16 cellular contexts compared by ENCODE assay signal in the genomic region with DNA sequence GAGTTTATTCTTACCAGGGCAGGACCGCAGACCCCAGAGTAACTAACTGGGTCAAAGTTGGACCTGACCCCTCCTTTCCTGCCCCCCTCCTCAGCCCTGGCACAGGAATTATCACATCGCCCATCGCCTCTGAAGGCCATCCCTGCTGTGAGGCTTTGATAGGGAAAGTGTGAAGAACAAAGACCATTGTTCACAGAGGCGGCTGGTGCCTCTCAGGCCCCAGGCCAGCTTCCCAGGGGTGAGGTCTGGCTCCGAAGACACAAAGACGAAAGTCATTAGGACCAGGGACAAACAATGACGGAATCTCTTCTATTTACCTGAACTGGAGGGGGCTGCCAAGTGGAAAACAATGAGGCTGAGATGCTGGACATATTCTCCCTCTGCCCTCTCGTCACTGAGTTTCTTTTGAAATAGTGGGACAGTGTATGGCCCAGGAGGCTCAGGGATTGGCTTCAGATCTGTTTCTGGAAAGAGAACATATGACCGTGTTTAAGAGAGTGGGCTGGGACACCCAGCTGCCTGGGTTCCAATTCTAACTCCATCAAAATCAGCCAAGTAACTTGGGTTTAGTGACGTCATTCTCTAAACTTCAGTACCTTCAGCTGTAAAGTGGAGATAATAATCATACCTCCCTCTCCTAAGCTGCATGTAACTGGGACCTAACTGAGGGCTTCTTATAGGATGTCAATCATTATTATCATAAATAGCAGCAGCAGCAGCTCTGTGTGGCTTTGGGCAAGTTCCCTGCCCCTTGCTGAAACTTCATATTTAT.
A peak's percentile ranks its signal among the peaks of the same experiment; 100 is the strongest.
DNase-seq lines count a peak whose midpoint lies in the region; ATAC-seq, FAIRE-seq and TF ChIP-seq lines count a peak whose summit lies in the region.
"Had no signal": no experiment of that assay in that cellular context is flagged by ENCODE, and none has a peak within 500 bp of the region (broad histone marks: within the 10 kb centered on the region; RNA-seq: fewer than 3 reads in every experiment).

No MANE protein-coding gene starts in this region.

- no peak overlapping the region for H4K91ac ChIP-seq in H1 (replicated peaks; ENCODE audit: insufficient read length, low read length)

- H3K27ac ChIP-seq in H1 (ENCODE audit: low read depth, low read length) (no peak overlapping the region), left lung (no peak overlapping the region)
- H3K27ac ChIP-seq: SK-N-MC had no signal

- H2AK5ac ChIP-seq in H1 (ENCODE audit: low read depth, low read length) = peak overlapping the region; percentile 100; the same call in 1 of the 2 replicates

- intact Hi-C loops in left lung (cut with DNase I) = no loop called here

- H3K36me3 ChIP-seq in H1 (ENCODE audit: control insufficient read depth in 2 of 4, insufficient read depth in 4 of 4, low read length in 3 of 4) (no peaks in the 10 kb centered on the region; a peak in 1 of 8 replicates), left lung (no peaks in the 10 kb centered on the region)

- H3K4me1 ChIP-seq in H1 (replicated peaks in 1 of 4; ENCODE audit: control insufficient read depth in 3 of 4, insufficient read depth in 4 of 4, low read length in 3 of 4) = peaks cover 12 to 30% (median 24%) of the 10 kb centered on the region in 4 experiments; a peak in 6 of 7 replicates
- H3K4me1 ChIP-seq in left lung = no peaks in the 10 kb centered on the region

- 0 out of 2 replicates have a peak overlapping the region, but pooled peaks have one; percentile 8 for H2BK20ac ChIP-seq in H1 (ENCODE audit: low read length)

- H3K4me2 ChIP-seq in H1 (ENCODE audit: insufficient read depth in 1 of 2, low read depth in 2 of 2, low read length in 2 of 2) = peak overlapping the region; percentile 61 to 62

- H3K23me2 ChIP-seq in H1 (ENCODE audit: low read depth, low read length) = no peaks in the 10 kb centered on the region; the same call in 1 of the 2 replicates

- no peaks in the 10 kb centered on the region for H4K20me1 ChIP-seq in H1 (replicated peaks in 1 of 2; ENCODE audit: control insufficient read depth in 1 of 2, insufficient read depth in 2 of 2, low read length in 2 of 2)

- H3K4me3 Mint-ChIP-seq in type B pancreatic cell = peak overlapping the region; percentile 9
- no peak overlapping the region for H3K4me3 Mint-ChIP-seq in naive thymus-derived CD8-positive, alpha-beta T cell
- H3K4me3 Mint-ChIP-seq: activated CD4-positive, alpha-beta memory T cell treated with anti-CD3 and anti-CD28 coated beads, Interleukin-2, amount 10 ng/mL, durations not matched to agents 7 days and 5 days; activated naive CD4-positive, alpha-beta T cell treated with anti-CD3 and anti-CD28 coated beads, Interleukin-2, amount 10 ng/mL, durations not matched to agents 7 days and 5 days; natural killer cell treated with Interleukin-12 subunit alpha and Interleukin-12 subunit beta and Interleukin-15 and Interleukin-18, amount 100 ng/mL, for 72 hours; stimulated activated memory B cell treated with anti-CD40 and anti-IgM and Interleukin-4, amounts not matched to agents 10 μg/mL and 1 μg/mL and 100 μg/mL, for 72 hours had no signal

- peaks cover 13% of the 10 kb centered on the region for H3K9me3 Mint-ChIP-seq in type B pancreatic cell
- peaks cover 4 to 43% (median 7%) of the 10 kb centered on the region in 9 donors for H3K9me3 Mint-ChIP-seq in naive thymus-derived CD8-positive, alpha-beta T cell

- H3K9me3 ChIP-seq in H1 (ENCODE audit: insufficient read depth in 2 of 2, low read depth in 1 of 2, low read length in 1 of 2) (peaks cover 0 to 4% of the 10 kb centered on the region in 2 experiments; a peak in 3 of 4 replicates), left lung (peaks cover 0 to 6% of the 10 kb centered on the region in 2 donors)
- H3K9me3 ChIP-seq: Caco-2 had no signal

- peak overlapping the region in 2 of 4 experiments; percentile 15 to 43; a peak in 3 of 8 replicates for H3K4me3 ChIP-seq in H1 (ENCODE audit: extremely low read depth in 1 of 4, insufficient read depth in 2 of 4, low read depth in 3 of 4, low read length in 4 of 4)
- H3K4me3 ChIP-seq in left lung = no peak overlapping the region
- H3K4me3 ChIP-seq: SK-N-MC had no signal

- no peak overlapping the region for H3K14ac ChIP-seq in H1 (ENCODE audit: insufficient read length)

- no peaks in the 10 kb centered on the region for H3K79me2 ChIP-seq in H1 (ENCODE audit: control insufficient read depth in 1 of 2, insufficient read depth in 2 of 2, low read length in 2 of 2)

- peak; percentile 6 to 27; a peak in 1 of 4 replicates for TF ChIP-seq RAD21 in H1 (IDR thresholded peaks at IDR 0.05 in 1 of 2, conservative IDR thresholded peaks at IDR 0.05 in 1 of 2; ENCODE audit: low read depth in 2 of 2, low read length in 2 of 2)

- H4K8ac ChIP-seq in H1 (ENCODE audit: extremely low read depth, insufficient read depth, low read length) = no peak overlapping the region

- peak overlapping the region; percentile 10 for H3K27ac Mint-ChIP-seq in type B pancreatic cell
- no peak overlapping the region for H3K27ac Mint-ChIP-seq in naive thymus-derived CD8-positive, alpha-beta T cell
- H3K27ac Mint-ChIP-seq: activated CD4-positive, alpha-beta memory T cell treated with anti-CD3 and anti-CD28 coated beads, Interleukin-2, amount 10 ng/mL, durations not matched to agents 7 days and 5 days; activated naive CD4-positive, alpha-beta T cell treated with anti-CD3 and anti-CD28 coated beads, Interleukin-2, amount 10 ng/mL, durations not matched to agents 7 days and 5 days; natural killer cell treated with Interleukin-12 subunit alpha and Interleukin-12 subunit beta and Interleukin-15 and Interleukin-18, amount 100 ng/mL, for 72 hours; stimulated activated memory B cell treated with anti-CD40 and anti-IgM and Interleukin-4, amounts not matched to agents 10 μg/mL and 1 μg/mL and 100 μg/mL, for 72 hours had no signal

- ATAC-seq in left lung = no peak
- ATAC-seq in naive thymus-derived CD8-positive, alpha-beta T cell = no peak
- ATAC-seq: natural killer cell treated with Interleukin-12 subunit alpha and Interleukin-12 subunit beta and Interleukin-15 and Interleukin-18, amount 100 ng/mL, for 72 hours; stimulated activated memory B cell treated with anti-CD40 and anti-IgM and Interleukin-4, amounts not matched to agents 10 μg/mL and 1 μg/mL and 100 μg/mL, for 72 hours had no signal

- no peak overlapping the region for H2AFZ ChIP-seq in H1 (ENCODE audit: low read length)

- H3K27me3 ChIP-seq in H1 (replicated peaks in 1 of 4; ENCODE audit: control insufficient read depth in 3 of 4, extremely low read depth in 1 of 4, insufficient read depth in 3 of 4, low read length in 3 of 4) = peaks cover 0 to 23% (median 18%) of the 10 kb centered on the region in 4 experiments; a peak in 6 of 7 replicates
- H3K27me3 ChIP-seq in left lung = no peaks in the 10 kb centered on the region

- H3K79me1 ChIP-seq in H1 (ENCODE audit: low read depth, low read length) = no peaks in the 10 kb centered on the region

- no peak overlapping the region for H3K23ac ChIP-seq in H1 (ENCODE audit: insufficient read length)

- peaks cover 4% of the 10 kb centered on the region for H3K36me3 Mint-ChIP-seq in type B pancreatic cell
- peaks cover 0 to 4% (median 0%) of the 10 kb centered on the region in 3 donors for H3K36me3 Mint-ChIP-seq in naive thymus-derived CD8-positive, alpha-beta T cell
- H3K36me3 Mint-ChIP-seq: activated naive CD4-positive, alpha-beta T cell treated with anti-CD3 and anti-CD28 coated beads, Interleukin-2, amount 10 ng/mL, durations not matched to agents 7 days and 5 days; natural killer cell treated with Interleukin-12 subunit alpha and Interleukin-12 subunit beta and Interleukin-15 and Interleukin-18, amount 100 ng/mL, for 72 hours; stimulated activated memory B cell treated with anti-CD40 and anti-IgM and Interleukin-4, amounts not matched to agents 10 μg/mL and 1 μg/mL and 100 μg/mL, for 72 hours had no signal

- H3K18ac ChIP-seq in H1 (ENCODE audit: extremely low read depth, low read length) = peak overlapping the region; percentile 79; the same call in 1 of the 2 replicates

- no peak overlapping the region for H2BK5ac ChIP-seq in H1 (ENCODE audit: low read depth, low read length)

- H2BK15ac ChIP-seq in H1 (ENCODE audit: low read length) = no peak overlapping the region; the same call in 1 of the 2 replicates

- TF ChIP-seq CTCF in H1 (IDR thresholded peaks at IDR 0.05; ENCODE audit: control extremely low read depth in 1 of 3, insufficient read depth in 1 of 3, low read depth in 1 of 3, low read length in 3 of 3) = no peak
- TF ChIP-seq CTCF in left lung (IDR thresholded peaks at IDR 0.05) = no peak
- TF ChIP-seq CTCF in type B pancreatic cell (conservative IDR thresholded peaks at IDR 0.05) = no peak

- CTCF ChIA-PET in H1 (lab: Charles Lee; ENCODE audit: partially characterized antibody) = no interaction called here

- POLR2A ChIA-PET in H1 (lab: Charles Lee; ENCODE audit: partially characterized antibody) = no interaction called here
- POLR2A ChIA-PET in naive thymus-derived CD8-positive, alpha-beta T cell (lab: Charles Lee) = no interaction called here

- no peak overlapping the region for H3K4ac ChIP-seq in H1 (replicated peaks; ENCODE audit: insufficient read length, low read depth, low read length)

- no peaks in the 10 kb centered on the region for H3K27me3 Mint-ChIP-seq in type B pancreatic cell
- H3K27me3 Mint-ChIP-seq in naive thymus-derived CD8-positive, alpha-beta T cell = peaks cover 0 to 12% (median 1%) of the 10 kb centered on the region in 5 donors
- H3K27me3 Mint-ChIP-seq: activated CD4-positive, alpha-beta memory T cell treated with anti-CD3 and anti-CD28 coated beads, Interleukin-2, amount 10 ng/mL, durations not matched to agents 7 days and 5 days; activated naive CD4-positive, alpha-beta T cell treated with anti-CD3 and anti-CD28 coated beads, Interleukin-2, amount 10 ng/mL, durations not matched to agents 7 days and 5 days; natural killer cell treated with Interleukin-12 subunit alpha and Interleukin-12 subunit beta and Interleukin-15 and Interleukin-18, amount 100 ng/mL, for 72 hours; stimulated activated memory B cell treated with anti-CD40 and anti-IgM and Interleukin-4, amounts not matched to agents 10 μg/mL and 1 μg/mL and 100 μg/mL, for 72 hours had no signal

- FAIRE-seq in H1 (lab: Jason Lieb, UNC) = peak; percentile 93
- FAIRE-seq: H54 had no signal

- peak overlapping the region; percentile 95; the same call in 1 of the 2 replicates for H2BK12ac ChIP-seq in H1 (ENCODE audit: low read depth, low read length)

- DNase-seq in NCI-H1417 (lab: John Stamatoyannopoulos, UW) (peak; percentile 13 to 81 (median 55)), NCI-H1417 treated with DMSO at 0.1 percent for 48 hours (lab: John Stamatoyannopoulos, UW) (no peak), H1 (ENCODE audit: low read depth in 1 of 2, low spot score in 2 of 2) (peak; percentile 79 to 92), left lung (peak; percentile 25 to 32), type B pancreatic cell (ENCODE audit: extremely low spot score, unreplicated experiment) (no peak), SIG-M5 (lab: John Stamatoyannopoulos, UW) (no peak), amniotic stem cell (lab: John Stamatoyannopoulos, UW) (no peak)
- no peak for DNase-seq in naive thymus-derived CD8-positive, alpha-beta T cell
- DNase-seq: 8988T; activated CD4-positive, alpha-beta memory T cell treated with anti-CD3 and anti-CD28 coated beads, Interleukin-2, amount 10 ng/mL, durations not matched to agents 7 days and 5 days; activated naive CD4-positive, alpha-beta T cell treated with anti-CD3 and anti-CD28 coated beads, Interleukin-2, amount 10 ng/mL, durations not matched to agents 7 days and 5 days; Caco-2 had no signal

- 5% methylated on average over 10 of the region's 10 CpGs; no CpG with 5 or more reads in 1 of the 2 experiments for WGBS in H1 (ENCODE audit: extremely low coverage in 1 of 2, insufficient coverage in 1 of 2, insufficient read length in 1 of 2, insufficient replicate concordance in 2 of 2, low coverage in 1 of 2, low lambda C conversion rate in 2 of 2, missing lambda C conversion rate in 1 of 2), 2 experiments

- no peak overlapping the region for H3K56ac ChIP-seq in H1 (replicated peaks; ENCODE audit: insufficient read length, low read depth, low read length)

- H3K4me1 Mint-ChIP-seq in type B pancreatic cell (ENCODE audit: unreplicated experiment) = peaks cover 55% of the 10 kb centered on the region
- peaks cover 0 to 10% (median 9%) of the 10 kb centered on the region in 4 donors for H3K4me1 Mint-ChIP-seq in naive thymus-derived CD8-positive, alpha-beta T cell
- H3K4me1 Mint-ChIP-seq: activated CD4-positive, alpha-beta memory T cell treated with anti-CD3 and anti-CD28 coated beads, Interleukin-2, amount 10 ng/mL, durations not matched to agents 7 days and 5 days; activated naive CD4-positive, alpha-beta T cell treated with anti-CD3 and anti-CD28 coated beads, Interleukin-2, amount 10 ng/mL, durations not matched to agents 7 days and 5 days had no signal

- peak in 1 of 2 experiments; percentile 96; a peak in 2 of 3 replicates for TF ChIP-seq EP300 in H1 (IDR thresholded peaks at IDR 0.05; ENCODE audit: borderline replicate concordance in 1 of 2, low read depth in 2 of 2, low read length in 2 of 2)

- no peak overlapping the region for H2BK120ac ChIP-seq in H1 (replicated peaks; ENCODE audit: low read depth, low read length)

- no peak overlapping the region for H4K5ac ChIP-seq in H1 (ENCODE audit: insufficient read length, low read depth, low read length)

- TF ChIP-seq POLR2A in H1 (IDR thresholded peaks at IDR 0.05; ENCODE audit: control extremely low read depth in 1 of 2, low read depth in 2 of 2, low read length in 2 of 2) = no peak

- no peak overlapping the region for H3K9ac ChIP-seq in H1 (replicated peaks in 1 of 4; ENCODE audit: extremely low read depth in 1 of 4, low read depth in 3 of 4, low read length in 3 of 4)

Comparison
In these comparisons a context has a peak if more than half of its experiments do, and no peak if none do; other contexts are left out.
1. DNase-seq: peak in NCI-H1417 (3 of 3), H1 (2 of 2) and left lung (2 of 2); none in NCI-H1417 treated with DMSO at 0.1 percent for 48 hours (single experiment), type B pancreatic cell (single experiment), naive thymus-derived CD8-positive, alpha-beta T cell (0 of 10), SIG-M5 (single experiment) and amniotic stem cell (single experiment).